Comparison of ENCODE assay signal across 8 cellular contexts in the genomic region with DNA sequence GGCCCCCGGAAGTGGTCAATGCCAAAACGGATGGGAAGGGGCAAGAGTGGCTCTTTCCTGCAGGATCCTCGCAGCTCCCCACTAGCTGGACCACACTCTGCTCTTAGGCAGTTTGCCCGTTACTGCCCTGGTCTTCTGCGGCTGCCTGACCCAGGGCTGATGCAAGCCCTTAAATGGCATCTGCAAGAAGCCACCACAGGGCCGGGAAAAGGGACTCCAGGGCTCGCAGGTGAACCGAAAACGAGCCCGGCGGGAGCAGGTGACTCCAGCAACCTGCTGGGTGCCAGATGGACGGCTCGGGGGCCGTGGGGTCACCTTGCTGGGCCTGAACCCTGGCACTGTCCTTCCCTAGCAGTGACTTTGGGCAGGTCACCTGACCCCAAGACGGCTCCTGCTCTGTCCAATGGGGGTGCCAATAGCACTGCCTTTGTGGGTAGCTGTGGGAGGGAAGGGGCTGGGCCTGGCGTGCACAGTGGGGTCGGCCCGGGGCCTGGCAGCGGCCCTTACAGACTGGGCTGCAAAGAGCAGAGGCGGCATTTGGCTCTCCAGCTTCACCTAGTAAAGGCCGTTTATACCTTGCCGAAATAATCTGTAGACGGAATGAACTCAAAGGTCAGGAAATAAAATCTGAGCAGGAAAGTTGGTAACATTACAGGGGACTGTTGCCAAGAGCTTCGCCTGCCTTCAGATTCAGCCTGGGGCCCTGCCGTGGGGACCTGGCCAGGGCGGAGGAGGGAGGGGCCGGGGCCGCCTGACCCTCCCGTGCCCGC. TPM values are rescaled to one million over a fixed set of nuclear protein-coding genes. Genes with fewer than 3 reads are reported as not detected.
DNase-seq lines count a peak whose midpoint lies in the region; ATAC-seq and TF ChIP-seq lines count a peak whose summit lies in the region.

No MANE protein-coding gene starts in this region.

- POLR2A ChIA-PET in PC-3 (lab: Charles Lee; ENCODE audit: unreplicated experiment): interaction anchor here (0.6 kb wide), 1 partner anchor 46 kb away, joined by 4 read pairs; no protein-coding TSS in a partner anchor

- H3K27ac ChIP-seq in PC-3 (ENCODE audit: low read length): peak overlapping the region; percentile 49
- peak overlapping the region in 58 of 59 donors; percentile 13 to 98 (median 94) for H3K27ac ChIP-seq in dorsolateral prefrontal cortex

- H3K27me3 ChIP-seq in HAP-1 (ENCODE audit: low read depth) (no peaks in the 10 kb centered on the region), PC-3 (ENCODE audit: low read length) (no peaks in the 10 kb centered on the region), dorsolateral prefrontal cortex (no peaks in the 10 kb centered on the region)

- in situ Hi-C loops in G401 (cut with HindIII; ENCODE audit: low sequenced_read_pairs): no loop called here
- in situ Hi-C loops in HAP-1 (cut with MboI; ENCODE audit: low sequenced_read_pairs): no loop called here

- 0 out of 2 replicates have a peak overlapping the region, but pooled peaks have one; percentile 64 for H2AFZ ChIP-seq in PC-3 (ENCODE audit: low read length)

- no peak for TF ChIP-seq CTCF in PC-3 (conservative IDR thresholded peaks at IDR 0.05; ENCODE audit: low read depth, low read length)
- no peak for TF ChIP-seq CTCF in dorsolateral prefrontal cortex (IDR thresholded peaks at IDR 0.05 in 54 of 56, conservative IDR thresholded peaks at IDR 0.05 in 2 of 56; ENCODE audit: low read depth in 1 of 56, partially characterized antibody in 56 of 56)

- intact Hi-C loops in PC-3 (cut with micrococcal nuclease): no loop called here
- intact Hi-C loops in dorsolateral prefrontal cortex (cut with DNase I): loop anchor here (2.0 to 10.0 kb wide), 6 partner anchors 65 to 613 kb away; partner anchors contain the start of genes CAMSAP1 (in 2 of the 2), MRPS2 (in 1 of the 2) and UBAC1 (in 1 of the 2)

- H4K20me1 ChIP-seq in PC-3 (ENCODE audit: low read length): no peaks in the 10 kb centered on the region

- ATAC-seq in PC-3: peak; percentile 1; the same call in 1 of the 2 replicates

- H3K4me1 ChIP-seq in HAP-1: peaks cover 3% of the 10 kb centered on the region
- H3K4me1 ChIP-seq in PC-3 (ENCODE audit: insufficient read depth, low read length): peaks cover 7% of the 10 kb centered on the region; the same call in 1 of the 2 replicates

- peak overlapping the region; percentile 87 for H3K4me2 ChIP-seq in PC-3 (ENCODE audit: low read length)

- TSS peak; percentile 23 for BruUV-seq in PC-3 (replicated peaks; lab: Mats Ljungman, UMichigan)

- CTCF ChIA-PET in PC-3 (lab: Charles Lee): no interaction called here

- H3K9me2 ChIP-seq in PC-3 (replicated peaks; ENCODE audit: low read length): no peaks in the 10 kb centered on the region

- H3K9ac ChIP-seq in PC-3 (ENCODE audit: low read length): peak overlapping the region; percentile 98

- H3F3A ChIP-seq in PC-3 (ENCODE audit: low read length, unreplicated experiment): no peaks in the 10 kb centered on the region

- peak overlapping the region; percentile 74 for H3K4me3 ChIP-seq in HAP-1
- peak overlapping the region; percentile 81 for H3K4me3 ChIP-seq in PC-3 (ENCODE audit: low read length)
- H3K4me3 ChIP-seq in dorsolateral prefrontal cortex: peak overlapping the region; percentile 62 to 97 (median 88)

- peaks cover 20% of the 10 kb centered on the region for H3K36me3 ChIP-seq in HAP-1 (replicated peaks)
- H3K36me3 ChIP-seq in PC-3 (ENCODE audit: low read depth, low read length): no peaks in the 10 kb centered on the region

- H3K79me2 ChIP-seq in PC-3 (ENCODE audit: low read length): peaks cover 21% of the 10 kb centered on the region

- DNase-seq in G401 (ENCODE audit: low spot score): peak; percentile 38
- DNase-seq in HAP-1 (ENCODE audit: low spot score in 2 of 2): peak in 1 of 2 experiments; percentile 56
- DNase-seq in PC-3: no peak
- no peak for DNase-seq in dorsolateral prefrontal cortex
- DNase-seq in myocyte (ENCODE audit: low read depth): peak; percentile 36
- no peak for DNase-seq in dedifferentiated amniotic fluid mesenchymal stem cell (ENCODE audit: extremely low spot score)
- no peak for DNase-seq in NCI-H2081 (lab: John Stamatoyannopoulos, UW)
- DNase-seq in T1000 (lab: John Stamatoyannopoulos, UW): no peak

- H3K9me3 ChIP-seq in HAP-1 (no peaks in the 10 kb centered on the region), PC-3 (ENCODE audit: low read length) (no peaks in the 10 kb centered on the region)

RNA-seq across cellular contexts. Expression of gene TMEM250, which starts 1.2 kb away (rescaled TPM):
- 48.3 and 51.4 TPM in 2 replicates for total RNA-seq in G401 (2014; rRNA removed; shearing (Covaris generic))
- total RNA-seq in PC-3 (2014; rRNA removed) (62.3 and 64.7 TPM in 2 replicates), dorsolateral prefrontal cortex (10 to 100 TPM; 19.3 to 53.2 (median 34.1) TPM), myocyte (38.9 and 41.5 TPM in 2 replicates)
- 38.7 TPM for polyA plus RNA-seq in myocyte (2012)

RNA-seq across cellular contexts. Expression of gene NACC2, which starts 22.4 kb away (rescaled TPM):
- 12.8 and 13.9 TPM in 2 replicates for total RNA-seq in G401 (2014; rRNA removed; shearing (Covaris generic))
- total RNA-seq in PC-3 (2014; rRNA removed) (12.3 and 16.5 TPM in 2 replicates), dorsolateral prefrontal cortex (100 to 1,000 TPM in 46 of 120 experiments, 10 to 100 TPM in 74; 55.9 to 246 (median 94.8) TPM), myocyte (22.8 and 31.6 TPM in 2 replicates)
- polyA plus RNA-seq in myocyte (2012): 16.2 TPM

Comparison
In these comparisons a context has a peak if more than half of its experiments do, and no peak if none do; other contexts are left out.
1. DNase-seq: peak in G401 (single experiment) and myocyte (single experiment); none in PC-3 (single experiment), dorsolateral prefrontal cortex (0 of 10), dedifferentiated amniotic fluid mesenchymal stem cell (single experiment), NCI-H2081 (0 of 2) and T1000 (single experiment).
2. Peak in every context shown above with its lines, with median percentiles within 50 percentile points of each other: H3K4me3 ChIP-seq.